Comparison of ENCODE assay signal across 16 cellular contexts in the genomic region with DNA sequence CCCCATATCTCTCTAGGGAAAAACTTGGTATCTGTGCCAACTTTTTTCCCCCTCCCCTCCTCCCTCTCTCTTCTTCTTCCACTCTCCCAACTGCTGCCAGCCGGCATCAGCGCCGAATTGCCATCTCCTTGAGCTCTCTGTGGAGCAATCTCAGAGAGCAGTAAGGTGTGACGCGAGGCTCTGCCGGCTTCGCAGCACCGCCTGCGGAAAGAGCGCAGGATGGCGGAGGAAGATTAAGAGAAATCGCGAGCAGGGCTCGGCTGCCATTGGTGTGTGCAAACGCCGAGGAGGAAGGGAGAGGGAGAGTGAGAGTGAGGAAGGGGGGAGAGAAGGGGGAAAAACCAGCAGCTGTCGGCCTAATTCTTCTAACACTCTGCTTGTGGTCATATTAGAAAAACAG. TPM values are rescaled to one million over a fixed set of nuclear protein-coding genes. Genes with fewer than 3 reads are reported as not detected.
DNase-seq lines count a peak whose midpoint lies in the region; ATAC-seq and TF ChIP-seq lines count a peak whose summit lies in the region.
"Had no signal": no experiment of that assay in that cellular context is flagged by ENCODE, and none has a peak within 500 bp of the region (broad histone marks: within the 10 kb centered on the region; RNA-seq: fewer than 3 reads in every experiment).

No MANE protein-coding gene starts in this region.

- dilution Hi-C loops in mammary epithelial cell (cut with HindIII; ENCODE audit: low sequenced_read_pairs) = no loop called here

- H2AFZ ChIP-seq in PC-3 (ENCODE audit: low read length) (no peak overlapping the region), mammary epithelial cell (ENCODE audit: low read depth, low read length) (no peak overlapping the region)

- H3K9me3 Mint-ChIP-seq in neural crest cell = no peaks in the 10 kb centered on the region
- H3K9me3 Mint-ChIP-seq: activated naive CD4-positive, alpha-beta T cell treated with anti-CD3 and anti-CD28 coated beads for 36 hours; dendritic cell treated with granulocyte-macrophage colony-stimulating factor and Interleukin-4, amounts not matched to agents 40 ng/mL and 50 ng/mL, for 4 days had no signal

- H3K4me3 Mint-ChIP-seq in neural crest cell = peak overlapping the region; percentile 34
- H3K4me3 Mint-ChIP-seq: activated naive CD4-positive, alpha-beta T cell treated with anti-CD3 and anti-CD28 coated beads for 36 hours; CD4-positive, CD25-positive, alpha-beta regulatory T cell; dendritic cell treated with granulocyte-macrophage colony-stimulating factor and Interleukin-4, amounts not matched to agents 40 ng/mL and 50 ng/mL, for 4 days had no signal

- H3K4me1 ChIP-seq in PC-3 (ENCODE audit: insufficient read depth, low read length) (no peaks in the 10 kb centered on the region), mammary epithelial cell (ENCODE audit: insufficient read depth, low read length) (no peaks in the 10 kb centered on the region)
- H3K4me1 ChIP-seq: HAP-1 had no signal

- no peaks in the 10 kb centered on the region for H3K79me2 ChIP-seq in PC-3 (ENCODE audit: low read length)
- H3K79me2 ChIP-seq in mammary epithelial cell (ENCODE audit: insufficient read depth, low read length) = no peaks in the 10 kb centered on the region

- POLR2A ChIA-PET in PC-3 (lab: Charles Lee; ENCODE audit: unreplicated experiment) = no interaction called here

- no peak overlapping the region for H3K27ac Mint-ChIP-seq in neural crest cell (ENCODE audit: unreplicated experiment)
- H3K27ac Mint-ChIP-seq: activated naive CD4-positive, alpha-beta T cell treated with anti-CD3 and anti-CD28 coated beads for 36 hours; dendritic cell treated with granulocyte-macrophage colony-stimulating factor and Interleukin-4, amounts not matched to agents 40 ng/mL and 50 ng/mL, for 4 days had no signal

- BruUV-seq in PC-3 (replicated peaks; lab: Mats Ljungman, UMichigan) (no TSS peak), mammary epithelial cell (replicated peaks; lab: Mats Ljungman, UMichigan) (no TSS peak)

- H3K4me2 ChIP-seq in PC-3 (ENCODE audit: low read length) = no peak overlapping the region
- H3K4me2 ChIP-seq in mammary epithelial cell (ENCODE audit: insufficient read depth, low read depth, low read length) = no peak overlapping the region
- H3K4me2 ChIP-seq: KMS-11 had no signal

- ATAC-seq in PC-3 = no peak
- ATAC-seq in GM19324 (IDR thresholded peaks at IDR 0.05; ENCODE audit: low FRiP score, unreplicated experiment) = no peak

- H3K9me2 ChIP-seq in PC-3 (replicated peaks; ENCODE audit: low read length) = no peaks in the 10 kb centered on the region

- H3K9me3 ChIP-seq in PC-3 (ENCODE audit: low read length) (no peaks in the 10 kb centered on the region), mammary epithelial cell (replicated peaks; ENCODE audit: insufficient read depth, low read length) (no peaks in the 10 kb centered on the region)
- H3K9me3 ChIP-seq: HAP-1 had no signal

- H3K27me3 Mint-ChIP-seq in neural crest cell (ENCODE audit: low read depth) = no peaks in the 10 kb centered on the region
- H3K27me3 Mint-ChIP-seq: CD4-positive, CD25-positive, alpha-beta regulatory T cell; dendritic cell treated with granulocyte-macrophage colony-stimulating factor and Interleukin-4, amounts not matched to agents 40 ng/mL and 50 ng/mL, for 4 days had no signal

- no peaks in the 10 kb centered on the region for H3F3A ChIP-seq in PC-3 (ENCODE audit: low read length, unreplicated experiment)

- intact Hi-C loops in PC-3 (cut with micrococcal nuclease) = no loop called here
- intact Hi-C loops in mammary epithelial cell (cut with micrococcal nuclease) = no loop called here

- CTCF ChIA-PET in PC-3 (lab: Charles Lee) = interaction anchor here (0.8 kb wide), 1 partner anchor 58 kb away, joined by 3 read pairs; no protein-coding TSS in a partner anchor
- CTCF ChIA-PET in mammary epithelial cell (lab: Charles Lee; ENCODE audit: low non-redundant PET) = no interaction called here

- H3K27me3 ChIP-seq in PC-3 (ENCODE audit: low read length) (no peaks in the 10 kb centered on the region), mammary epithelial cell (ENCODE audit: insufficient read depth, low read length) (no peaks in the 10 kb centered on the region)

- H3K9ac ChIP-seq in PC-3 (ENCODE audit: low read length) (no peak overlapping the region), mammary epithelial cell (ENCODE audit: insufficient read depth, low read length) (no peak overlapping the region)
- H3K9ac ChIP-seq: KMS-11 had no signal

- H3K36me3 ChIP-seq in PC-3 (ENCODE audit: low read depth, low read length) (no peaks in the 10 kb centered on the region), mammary epithelial cell (ENCODE audit: insufficient read depth, low read length) (no peaks in the 10 kb centered on the region)
- H3K36me3 ChIP-seq: HAP-1 had no signal

- H3K36me3 Mint-ChIP-seq in neural crest cell (ENCODE audit: low read depth) = no peaks in the 10 kb centered on the region

- peak; percentile 39 for DNase-seq in ELF-1 (ENCODE audit: low read depth, low spot score)
- DNase-seq in NCI-H2171 (lab: John Stamatoyannopoulos, UW) = peak; percentile 84
- peak in 40 of 61 donors; percentile 5 to 80 (median 42) for DNase-seq in caudate nucleus (lab: John Stamatoyannopoulos, UW)
- no peak for DNase-seq in neural crest cell (ENCODE audit: low read depth, low spot score)
- no peak for DNase-seq in stimulated activated CD4-positive, alpha-beta T cell treated with anti-CD3 and anti-CD28 coated beads, Interleukin-12 subunit alpha, Interleukin-12 subunit beta, amount 100 ng/mL, for 4 hours
- no peak for DNase-seq in PC-3
- no peak for DNase-seq in mammary epithelial cell
- DNase-seq: activated CD4-positive, alpha-beta T cell treated with anti-CD3 and anti-CD28 coated beads, Interleukin-2, amount 50 U/mL, for 4 hours; activated naive CD4-positive, alpha-beta T cell treated with anti-CD3 and anti-CD28 coated beads for 36 hours; CD4-positive, CD25-positive, alpha-beta regulatory T cell; NK-92 treated with Interleukin-12 subunit alpha and Interleukin-12 subunit beta, amount 100 ng/mL, for 24 hours had no signal

- H3K27ac ChIP-seq in caudate nucleus (ENCODE audit: low read depth, low read length) (peak overlapping the region; percentile 77), PC-3 (ENCODE audit: low read length) (no peak overlapping the region), mammary epithelial cell (ENCODE audit: insufficient read depth, low read depth, low read length) (no peak overlapping the region)
- H3K27ac ChIP-seq: KMS-11 had no signal

- TF ChIP-seq CTCF in neural crest cell (conservative IDR thresholded peaks at IDR 0.05) (no peak), PC-3 (conservative IDR thresholded peaks at IDR 0.05; ENCODE audit: low read depth, low read length) (no peak), mammary epithelial cell (conservative IDR thresholded peaks at IDR 0.05 in 1 of 2, IDR thresholded peaks at IDR 0.05 in 1 of 2; ENCODE audit: extremely low read depth in 1 of 2, insufficient read depth in 1 of 2, low read depth in 1 of 2, low read length in 2 of 2) (no peak)

- H3K4me1 Mint-ChIP-seq in neural crest cell = peaks cover 17% of the 10 kb centered on the region

- WGBS in mammary epithelial cell (ENCODE audit: low coverage, missing lambda C conversion rate) = 82% methylated on average over 9 of the region's 17 CpGs

- H4K20me1 ChIP-seq in PC-3 (ENCODE audit: low read length) (no peaks in the 10 kb centered on the region), mammary epithelial cell (ENCODE audit: insufficient read depth, low read length) (no peaks in the 10 kb centered on the region)

- in situ Hi-C loops in mammary epithelial cell (cut with MboI; ENCODE audit: low sequenced_read_pairs in 2 of 2) = no loop called here

- H3K4me3 ChIP-seq in PC-3 (ENCODE audit: low read length) (no peak overlapping the region), mammary epithelial cell (replicated peaks in 1 of 3; ENCODE audit: insufficient read depth in 1 of 3, low read depth in 2 of 3, low read length in 3 of 3) (no peak overlapping the region)
- H3K4me3 ChIP-seq: HAP-1 had no signal

RNA-seq across cellular contexts. Expression of gene NEUROD2, which starts 44.2 kb away (rescaled TPM):
- total RNA-seq in neural crest cell = not detected in 2 replicates
- total RNA-seq in PC-3 (2014; rRNA removed) = not detected in 2 replicates
- total RNA-seq in mammary epithelial cell = not detected
- not detected for polyA plus RNA-seq in mammary epithelial cell
- not detected for polyA minus RNA-seq in mammary epithelial cell
- total RNA-seq: activated naive CD4-positive, alpha-beta T cell treated with anti-CD3 and anti-CD28 coated beads for 36 hours; CD4-positive, CD25-positive, alpha-beta regulatory T cell; mesenteric fat pad had no signal
- polyA plus RNA-seq: CD4-positive, CD25-positive, alpha-beta regulatory T cell had no signal

Comparison
In these comparisons a context has a peak if more than half of its experiments do, and no peak if none do; other contexts are left out.
1. DNase-seq: peak in ELF-1 (single experiment), NCI-H2171 (single experiment) and caudate nucleus (40 of 61); none in neural crest cell (single experiment), stimulated activated CD4-positive, alpha-beta T cell treated with anti-CD3 and anti-CD28 coated beads, Interleukin-12 subunit alpha, Interleukin-12 subunit beta, amount 100 ng/mL, for 4 hours (single experiment), PC-3 (single experiment) and mammary epithelial cell (single experiment).